19 cellular contexts compared by ENCODE assay signal in genomic region chr1:189597083-189597482, GRCh38.
DNase-seq lines count a peak whose midpoint lies in the region; ATAC-seq and TF ChIP-seq lines count a peak whose summit lies in the region.
"Had no signal": no experiment of that assay in that cellular context is flagged by ENCODE, and none has a peak within 500 bp of the region (broad histone marks: within the 10 kb centered on the region; RNA-seq: fewer than 3 reads in every experiment).

No MANE protein-coding gene starts in this region.

- no peaks in the 10 kb centered on the region; the same call in 1 of the 2 replicates for H3K9me3 ChIP-seq in PC-9 (ENCODE audit: insufficient read depth, low read depth)
- H3K9me3 ChIP-seq: BLaER1 treated with 17β-estradiol and CSF1 and Interleukin-3, amounts not matched to agents 10 nM and 100 nM; SK-N-SH had no signal

- no peak for TF ChIP-seq CTCF in PC-9 (conservative IDR thresholded peaks at IDR 0.05)

- peak; percentile 96 for DNase-seq in NCI-H1092 treated with DMSO at 0.1 percent for 48 hours (lab: John Stamatoyannopoulos, UW)
- peak; percentile 92 for DNase-seq in NCI-H2107 treated with DMSO at 0.1 percent for 48 hours (lab: John Stamatoyannopoulos, UW; ENCODE audit: unreplicated experiment)
- DNase-seq in PC-9: peak; percentile 19 to 43
- DNase-seq in renal cortical epithelial cell (ENCODE audit: low read depth): peak; percentile 19
- DNase-seq in sciatic nerve (ENCODE audit: low spot score): no peak
- no peak for DNase-seq in NCI-H82 (lab: John Stamatoyannopoulos, UW)
- DNase-seq in stimulated activated CD4-positive, alpha-beta T cell treated with anti-CD3 and anti-CD28 coated beads, Interleukin-1b, Interleukin-23, amount 100 ng/mL, for 48 hours: no peak
- DNase-seq: activated naive CD8-positive, alpha-beta T cell treated with anti-CD3 and anti-CD28 coated beads for 36 hours; activated T-cell treated with anti-CD3 and anti-CD28 coated beads, Interleukin-2, amount 50 U/mL, for 1 hour; IMR-90; naive B cell; NCI-H1694; SK-N-SH had no signal

- BruUV-seq in PC-9 (replicated peaks; lab: Mats Ljungman, UMichigan): no TSS peak

- no peaks in the 10 kb centered on the region for H3K79me2 ChIP-seq in PC-9 (ENCODE audit: low read depth)
- H3K79me2 ChIP-seq: parathyroid adenoma had no signal

- H3F3A ChIP-seq in PC-9 (ENCODE audit: insufficient read depth, low read depth): no peaks in the 10 kb centered on the region

- intact Hi-C loops in PC-9 (cut with micrococcal nuclease; ENCODE audit: unreplicated experiment): no loop called here
- intact Hi-C loops in sciatic nerve (cut with DNase I): no loop called here

- POLR2A ChIA-PET in PC-9 (lab: Charles Lee; ENCODE audit: unreplicated experiment): no interaction called here

- no peaks in the 10 kb centered on the region for H4K20me1 ChIP-seq in PC-9 (ENCODE audit: insufficient read depth)
- H4K20me1 ChIP-seq: BLaER1 treated with 17β-estradiol and CSF1 and Interleukin-3, amounts not matched to agents 10 nM and 100 nM had no signal

- CTCF ChIA-PET in PC-9 (lab: Charles Lee): no interaction called here

- no peak overlapping the region for H3K4me3 ChIP-seq in PC-9
- H3K4me3 ChIP-seq: BLaER1 treated with 17β-estradiol and CSF1 and Interleukin-3, amounts not matched to agents 10 nM and 100 nM; skin epidermis had no signal

- ATAC-seq in sciatic nerve (no peak), HG03442 (IDR thresholded peaks at IDR 0.05; ENCODE audit: unreplicated experiment) (no peak)
- ATAC-seq: esophagus mucosa; stimulated activated effector memory CD8-positive, alpha-beta T cell treated with anti-CD3 and anti-CD28 coated beads, Interleukin-12 subunit alpha, Interleukin-12 subunit beta, amount 100 ng/mL, for 72 hours had no signal

- H2AFZ ChIP-seq in PC-9: peak overlapping the region; percentile 51; the same call in 1 of the 2 replicates
- H2AFZ ChIP-seq: parathyroid adenoma had no signal

- no peaks in the 10 kb centered on the region for H3K36me3 ChIP-seq in PC-9 (ENCODE audit: low read depth)
- H3K36me3 ChIP-seq: BLaER1 treated with 17β-estradiol and CSF1 and Interleukin-3, amounts not matched to agents 10 nM and 100 nM had no signal

- H3K4me1 ChIP-seq in PC-9 (replicated peaks; ENCODE audit: insufficient read depth): no peaks in the 10 kb centered on the region
- H3K4me1 ChIP-seq: BLaER1 treated with 17β-estradiol and CSF1 and Interleukin-3, amounts not matched to agents 10 nM and 100 nM; parathyroid adenoma had no signal

- no peak overlapping the region for H3K4me2 ChIP-seq in PC-9
- H3K4me2 ChIP-seq: BLaER1 treated with 17β-estradiol and CSF1 and Interleukin-3, amounts not matched to agents 10 nM and 100 nM; SK-N-SH had no signal

- no peak overlapping the region for H3K27ac ChIP-seq in PC-9
- H3K27ac ChIP-seq: BLaER1 treated with 17β-estradiol and CSF1 and Interleukin-3, amounts not matched to agents 10 nM and 100 nM; parathyroid adenoma; skin epidermis had no signal

- no peaks in the 10 kb centered on the region for H3K27me3 ChIP-seq in PC-9 (ENCODE audit: insufficient read depth, low read depth)
- H3K27me3 ChIP-seq: BLaER1 treated with 17β-estradiol and CSF1 and Interleukin-3, amounts not matched to agents 10 nM and 100 nM had no signal

- peaks cover 3% of the 10 kb centered on the region; the same call in 1 of the 2 replicates for H3K9me2 ChIP-seq in PC-9 (ENCODE audit: insufficient read depth)
- H3K9me2 ChIP-seq: SK-N-SH had no signal

Comparison
In these comparisons a context has a peak if more than half of its experiments do, and no peak if none do; other contexts are left out.
1. DNase-seq: peak in NCI-H1092 treated with DMSO at 0.1 percent for 48 hours (single experiment), NCI-H2107 treated with DMSO at 0.1 percent for 48 hours (single experiment), PC-9 (2 of 2) and renal cortical epithelial cell (single experiment); none in sciatic nerve (single experiment), NCI-H82 (single experiment) and stimulated activated CD4-positive, alpha-beta T cell treated with anti-CD3 and anti-CD28 coated beads, Interleukin-1b, Interleukin-23, amount 100 ng/mL, for 48 hours (single experiment).